In genomic region chr6:117449549-117450439, GRCh38 we compare ENCODE assay signal across 8 cellular contexts. TPM values are rescaled to one million over a fixed set of nuclear protein-coding genes. Genes with fewer than 3 reads are reported as not detected.
DNase-seq lines count a peak whose midpoint lies in the region; ATAC-seq, FAIRE-seq and TF ChIP-seq lines count a peak whose summit lies in the region.

No MANE protein-coding gene starts in this region.

- no peak for TF ChIP-seq POLR2A in GM12891 (IDR thresholded peaks at IDR 0.05; ENCODE audit: low read depth, low read length)

- no peak for ATAC-seq in HG02973 (IDR thresholded peaks at IDR 0.05; ENCODE audit: unreplicated experiment)

- CTCF ChIA-PET in RWPE1 (lab: Yijun Ruan, JAX), result interaction anchor here (0.5 to 1.6 kb wide), 23 partner anchors 19 to 277 kb away, joined by 3 to 11 read pairs (median 5); partner anchors contain the start of genes DCBLD1 and ROS1

- in situ Hi-C loops in G401 (cut with HindIII; ENCODE audit: low sequenced_read_pairs), result no loop called here

- no peak overlapping the region for H3K4me3 ChIP-seq in retinal pigment epithelial cell (ENCODE audit: low read length)

- peak overlapping the region; percentile 98 for H3K27ac ChIP-seq in RWPE1

- peak; percentile 76 for TF ChIP-seq CTCF in RWPE1 (conservative IDR thresholded peaks at IDR 0.05; ENCODE audit: low read depth)
- peak; percentile 66 for TF ChIP-seq CTCF in retinal pigment epithelial cell (conservative IDR thresholded peaks at IDR 0.05; ENCODE audit: low read depth, low read length)

- no peak for FAIRE-seq in GM12891 (lab: Jason Lieb, UNC)

- DNase-seq in G401 (ENCODE audit: low spot score) (peak; percentile 72), Kasumi-1 (lab: John Stamatoyannopoulos, UW) (peak; percentile 66 to 68), RWPE1 (ENCODE audit: low spot score) (no peak), globus pallidus (ENCODE audit: low spot score) (peak; percentile 47), retinal pigment epithelial cell (ENCODE audit: low read depth) (no peak), GM12891 (ENCODE audit: insufficient read length, low spot score) (no peak)
- peak; percentile 21 for DNase-seq in activated T-helper 9 cell treated with anti-CD3 and anti-CD28 coated beads, Interleukin-2, amount 50 U/mL, for 16 hours (ENCODE audit: low read depth)

- POLR2A ChIA-PET in RWPE1 (lab: Yijun Ruan, JAX; ENCODE audit: low non-redundant PET), result interaction anchor here (1.1 kb wide), 1 partner anchor 33 kb away, joined by 6 read pairs; no protein-coding TSS in a partner anchor

TF ChIP-seq in GM12891, 5 proteins besides CTCF, POLR2A, EP300 and RAD21:
- TF ChIP-seq SPI1 (IDR thresholded peaks at IDR 0.05; ENCODE audit: low read depth, low read length), result no peak
- no peak for TF ChIP-seq POLR2AphosphoS5 (IDR thresholded peaks at IDR 0.05; ENCODE audit: low read depth, low read length)
- no peak for TF ChIP-seq PAX5 (IDR thresholded peaks at IDR 0.05; ENCODE audit: insufficient read depth, low read length, severe bottlenecking)
- no peak for TF ChIP-seq TAF1 (IDR thresholded peaks at IDR 0.05; ENCODE audit: low read depth, low read length)
- no peak for TF ChIP-seq POU2F2 (IDR thresholded peaks at IDR 0.05; ENCODE audit: low read depth, low read length)

RNA-seq across cellular contexts. Expression of gene ROS1, which starts 24.1 kb away (rescaled TPM):
- not detected in 2 replicates for total RNA-seq in G401 (2014; rRNA removed; shearing (Covaris generic))
- polyA plus RNA-seq in GM12891 (2012; ENCODE audit: low read depth, missing spikeins), result not detected

RNA-seq across cellular contexts. Expression of gene DCBLD1, which starts 32.7 kb away (rescaled TPM):
- total RNA-seq in G401 (2014; rRNA removed; shearing (Covaris generic)), result not detected in 2 replicates
- 1.3 TPM for polyA plus RNA-seq in GM12891 (2012; ENCODE audit: low read depth, missing spikeins)

Comparison
In these comparisons a context has a peak if more than half of its experiments do, and no peak if none do; other contexts are left out.
1. DNase-seq: peak in G401 (single experiment), Kasumi-1 (2 of 2), activated T-helper 9 cell treated with anti-CD3 and anti-CD28 coated beads, Interleukin-2, amount 50 U/mL, for 16 hours (single experiment) and globus pallidus (single experiment); none in RWPE1 (single experiment), retinal pigment epithelial cell (single experiment) and GM12891 (single experiment).